ENCODE assay signal across 8 cellular contexts in genomic region chr14:67618617-67619063, GRCh38. TPM values are rescaled to one million over a fixed set of nuclear protein-coding genes. Genes with fewer than 3 reads are reported as not detected.
A peak's percentile ranks its signal among the peaks of the same experiment; 100 is the strongest.
DNase-seq lines count a peak whose midpoint lies in the region; ATAC-seq and TF ChIP-seq lines count a peak whose summit lies in the region.

No MANE protein-coding gene starts in this region.

- CTCF ChIA-PET in activated naive CD4-positive, alpha-beta T cell treated with anti-CD3 and anti-CD28 coated beads, Interleukin-2, amount 10 ng/mL, durations not matched to agents 7 days and 5 days (lab: Charles Lee) = interaction anchor here (0.7 to 5.9 kb wide), 22 partner anchors 8 to 193 kb away, joined by 3 to 96 read pairs (median 4); partner anchors contain the start of genes PIGH and RDH12

- H3K4me1 Mint-ChIP-seq in activated naive CD4-positive, alpha-beta T cell treated with anti-CD3 and anti-CD28 coated beads, Interleukin-2, amount 10 ng/mL, durations not matched to agents 7 days and 5 days = peaks cover 35% of the 10 kb centered on the region
- H3K4me1 Mint-ChIP-seq in brain = peaks cover 41% of the 10 kb centered on the region
- H3K4me1 Mint-ChIP-seq in stimulated activated memory B cell treated with anti-CD40 and anti-IgM and Interleukin-4, amounts not matched to agents 10 μg/mL and 1 μg/mL and 100 μg/mL, for 72 hours = peaks cover 25% of the 10 kb centered on the region

- peak; percentile 70 to 77 for TF ChIP-seq CTCF in brain (conservative IDR thresholded peaks at IDR 0.05)

- no peak overlapping the region for H3K27ac Mint-ChIP-seq in activated naive CD4-positive, alpha-beta T cell treated with anti-CD3 and anti-CD28 coated beads, Interleukin-2, amount 10 ng/mL, durations not matched to agents 7 days and 5 days
- peak overlapping the region; percentile 27 to 95 (median 77) for H3K27ac Mint-ChIP-seq in brain
- peak overlapping the region; percentile 83 for H3K27ac Mint-ChIP-seq in stimulated activated memory B cell treated with anti-CD40 and anti-IgM and Interleukin-4, amounts not matched to agents 10 μg/mL and 1 μg/mL and 100 μg/mL, for 72 hours

- H3K9me3 Mint-ChIP-seq in activated naive CD4-positive, alpha-beta T cell treated with anti-CD3 and anti-CD28 coated beads, Interleukin-2, amount 10 ng/mL, durations not matched to agents 7 days and 5 days = no peaks in the 10 kb centered on the region
- no peaks in the 10 kb centered on the region for H3K9me3 Mint-ChIP-seq in brain
- H3K9me3 Mint-ChIP-seq in stimulated activated memory B cell treated with anti-CD40 and anti-IgM and Interleukin-4, amounts not matched to agents 10 μg/mL and 1 μg/mL and 100 μg/mL, for 72 hours = no peaks in the 10 kb centered on the region

- peak overlapping the region; percentile 57 for H3K4me3 Mint-ChIP-seq in activated naive CD4-positive, alpha-beta T cell treated with anti-CD3 and anti-CD28 coated beads, Interleukin-2, amount 10 ng/mL, durations not matched to agents 7 days and 5 days
- peak overlapping the region; percentile 93 to 97 (median 95) for H3K4me3 Mint-ChIP-seq in brain
- H3K4me3 Mint-ChIP-seq in stimulated activated memory B cell treated with anti-CD40 and anti-IgM and Interleukin-4, amounts not matched to agents 10 μg/mL and 1 μg/mL and 100 μg/mL, for 72 hours = peak overlapping the region; percentile 69

- DNase-seq in activated naive CD4-positive, alpha-beta T cell treated with anti-CD3 and anti-CD28 coated beads, Interleukin-2, amount 10 ng/mL, durations not matched to agents 7 days and 5 days = peak; percentile 33
- DNase-seq in activated naive CD4-positive, alpha-beta T cell (lab: John Stamatoyannopoulos, UW) = no peak
- DNase-seq in Kasumi-1 (lab: John Stamatoyannopoulos, UW) = peak; percentile 88 to 94
- peak; percentile 91 for DNase-seq in RKO (ENCODE audit: low spot score)
- DNase-seq in iPS-NIHi7 (ENCODE audit: extremely low spot score) = peak; percentile 29

- no peaks in the 10 kb centered on the region for H3K36me3 Mint-ChIP-seq in activated naive CD4-positive, alpha-beta T cell treated with anti-CD3 and anti-CD28 coated beads, Interleukin-2, amount 10 ng/mL, durations not matched to agents 7 days and 5 days
- peaks cover 13% of the 10 kb centered on the region for H3K36me3 Mint-ChIP-seq in brain
- no peaks in the 10 kb centered on the region for H3K36me3 Mint-ChIP-seq in stimulated activated memory B cell treated with anti-CD40 and anti-IgM and Interleukin-4, amounts not matched to agents 10 μg/mL and 1 μg/mL and 100 μg/mL, for 72 hours

- peak; percentile 18 for ATAC-seq in stimulated activated memory B cell treated with anti-CD40 and anti-IgM and Interleukin-4, amounts not matched to agents 10 μg/mL and 1 μg/mL and 100 μg/mL, for 72 hours
- ATAC-seq in HG02870 (IDR thresholded peaks at IDR 0.05; ENCODE audit: unreplicated experiment) = no peak

- H3K27me3 Mint-ChIP-seq in activated naive CD4-positive, alpha-beta T cell treated with anti-CD3 and anti-CD28 coated beads, Interleukin-2, amount 10 ng/mL, durations not matched to agents 7 days and 5 days = peaks cover 31% of the 10 kb centered on the region
- H3K27me3 Mint-ChIP-seq in brain = peaks cover 16% of the 10 kb centered on the region
- no peaks in the 10 kb centered on the region for H3K27me3 Mint-ChIP-seq in stimulated activated memory B cell treated with anti-CD40 and anti-IgM and Interleukin-4, amounts not matched to agents 10 μg/mL and 1 μg/mL and 100 μg/mL, for 72 hours

RNA-seq across cellular contexts. Expression of gene ARG2, which starts 1.1 kb away (rescaled TPM):
- 42.8 TPM for polyA plus RNA-seq in brain (ENCODE audit: insufficient read depth, low read depth, low replicate concordance)

RNA-seq across cellular contexts. Expression of gene PIGH, which starts 18.6 kb away (rescaled TPM):
- polyA plus RNA-seq in brain (ENCODE audit: insufficient read depth, low read depth, low replicate concordance) = 26.0 TPM

RNA-seq across cellular contexts. Expression of gene VTI1B, which starts 55.8 kb away (rescaled TPM):
- 102 TPM for polyA plus RNA-seq in brain (ENCODE audit: insufficient read depth, low read depth, low replicate concordance)

Comparison
In these comparisons a context has a peak if more than half of its experiments do, and no peak if none do; other contexts are left out.
1. DNase-seq: peak in activated naive CD4-positive, alpha-beta T cell treated with anti-CD3 and anti-CD28 coated beads, Interleukin-2, amount 10 ng/mL, durations not matched to agents 7 days and 5 days (single experiment), Kasumi-1 (2 of 2), RKO (single experiment) and iPS-NIHi7 (single experiment); none in activated naive CD4-positive, alpha-beta T cell (0 of 4).
2. Peak in every context shown above with its lines, with median percentiles within 50 percentile points of each other: H3K4me3 Mint-ChIP-seq.